28 cellular contexts compared by ENCODE assay signal in the genomic region with DNA sequence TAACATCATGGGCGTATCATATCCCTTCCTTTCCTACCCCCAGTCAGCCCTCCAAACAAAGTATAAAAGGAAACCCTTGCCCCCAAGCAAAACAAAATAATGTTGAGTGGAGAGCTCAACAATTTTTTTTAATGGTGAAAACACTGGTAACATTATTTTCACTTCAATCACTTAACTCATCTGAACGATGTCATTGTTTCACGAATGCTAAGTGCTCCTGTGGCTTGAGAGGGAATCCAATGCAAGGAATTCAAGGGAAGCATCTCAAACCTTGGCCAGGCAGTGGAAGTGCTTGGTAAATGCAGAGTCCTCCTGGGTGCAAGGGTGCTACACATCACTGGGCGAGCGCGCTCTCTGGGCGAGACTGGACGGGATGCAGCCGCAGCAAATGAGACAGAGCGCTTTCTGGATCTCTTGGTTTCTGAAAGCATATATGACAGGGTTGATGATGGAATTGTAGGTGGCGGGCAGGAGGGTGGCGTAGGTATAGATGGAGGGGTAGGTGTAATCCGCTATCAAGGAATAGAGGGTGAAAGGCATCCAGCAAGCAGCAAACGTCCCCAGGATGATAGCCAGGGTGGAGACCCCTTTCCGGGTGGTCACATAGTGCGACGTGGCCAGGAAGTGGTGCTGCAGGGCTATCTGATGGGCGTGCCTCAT. TPM values are rescaled to one million over a fixed set of nuclear protein-coding genes. Genes with fewer than 3 reads are reported as not detected.
DNase-seq lines count a peak whose midpoint lies in the region; ATAC-seq lines count a peak whose summit lies in the region.
"Had no signal": no experiment of that assay in that cellular context is flagged by ENCODE, and none has a peak within 500 bp of the region (broad histone marks: within the 10 kb centered on the region; RNA-seq: fewer than 3 reads in every experiment).

No MANE protein-coding gene starts in this region.

- in situ Hi-C loops in SK-MEL-5 (cut with HindIII; ENCODE audit: low pct_unique_long_range_greater_than_20kb, low sequenced_read_pairs), result no loop called here

- H3K9me3 ChIP-seq in neuronal stem cell (replicated peaks in 1 of 2; ENCODE audit: control insufficient read depth in 2 of 2, insufficient read depth in 1 of 2, low read depth in 1 of 2, low read length in 2 of 2), result peaks cover 0 to 8% of the 10 kb centered on the region in 2 donors
- H3K9me3 ChIP-seq: esophagus squamous epithelium, SK-N-SH had no signal

- H3K4me2 ChIP-seq in neuronal stem cell (ENCODE audit: insufficient read depth, low read length, poor library complexity, severe bottlenecking), result no peak overlapping the region
- H3K4me2 ChIP-seq: SK-N-SH had no signal

- peaks cover 0 to 2% of the 10 kb centered on the region in 2 donors for H3K4me1 ChIP-seq in neuronal stem cell (ENCODE audit: control insufficient read depth in 2 of 2, insufficient read depth in 1 of 2, low read depth in 1 of 2, low read length in 2 of 2)

- H4K91ac ChIP-seq in neuronal stem cell (ENCODE audit: low read depth, low read length, poor library complexity), result peak overlapping the region; percentile 69

- no peak overlapping the region for H3K4me3 ChIP-seq in neuronal stem cell (ENCODE audit: low read length in 2 of 2)
- H3K4me3 ChIP-seq: GM12878, hepatocyte had no signal

- H2BK5ac ChIP-seq in neuronal stem cell (ENCODE audit: low read length), result no peak overlapping the region

- no peak overlapping the region for H2AFZ ChIP-seq in neuronal stem cell (ENCODE audit: low read length)
- H2AFZ ChIP-seq: hepatocyte had no signal

- H3K79me1 ChIP-seq in neuronal stem cell (ENCODE audit: low read depth, low read length), result no peaks in the 10 kb centered on the region

- no peak overlapping the region for H3K4ac ChIP-seq in neuronal stem cell (ENCODE audit: low read length)

- H4K8ac ChIP-seq in neuronal stem cell (ENCODE audit: low read depth, low read length), result no peak overlapping the region

- no peaks in the 10 kb centered on the region for H3K4me1 Mint-ChIP-seq in activated T-cell treated with anti-CD3 and anti-CD28 coated beads, Interleukin-2, amount 50 U/mL, for 72 hours (ENCODE audit: low read depth)
- peaks cover 12 to 17% of the 10 kb centered on the region in 2 donors for H3K4me1 Mint-ChIP-seq in immature natural killer cell
- H3K4me1 Mint-ChIP-seq: activated CD4-positive, alpha-beta T cell treated with anti-CD3 and anti-CD28 coated beads, Interleukin-2, amount 10 ng/mL, durations not matched to agents 24 days and 14 days had no signal

- H3K9ac ChIP-seq in neuronal stem cell (ENCODE audit: low read depth, low read length, poor library complexity), result peak overlapping the region; percentile 81
- H3K9ac ChIP-seq: SK-N-SH had no signal

- no peak for DNase-seq in activated T-cell treated with anti-CD3 and anti-CD28 coated beads, Interleukin-2, amount 50 U/mL, for 72 hours
- no peak for DNase-seq in activated T-cell treated with anti-CD3 and anti-CD28 coated beads for 4 hours
- DNase-seq in SK-MEL-5 (ENCODE audit: low read depth, low spot score), result peak; percentile 68
- DNase-seq in immature natural killer cell, result no peak
- no peak for DNase-seq in neuronal stem cell (ENCODE audit: low spot score)
- no peak for DNase-seq in GF-D8 (lab: John Stamatoyannopoulos, UW)
- no peak for DNase-seq in left lobe of liver (ENCODE audit: low spot score)
- DNase-seq: activated CD4-positive, alpha-beta T cell treated with anti-CD3 and anti-CD28 coated beads, Interleukin-2, amount 10 ng/mL, durations not matched to agents 24 days and 14 days; activated CD8-positive, alpha-beta memory T cell treated with anti-CD3 and anti-CD28 coated beads, Interleukin-2, amount 10 ng/mL, durations not matched to agents 7 days and 5 days; DMS79 treated with DMSO at 0.1 percent for 48 hours; endodermal cell; esophagus squamous epithelium; KBM-7; NCI-H1436 treated with DMSO at 0.1 percent for 48 hours; NCI-H524; stimulated activated CD8-positive, alpha-beta memory T cell treated with anti-CD3 and anti-CD28 coated beads, Interleukin-4, amount 100 ng/mL, for 48 hours had no signal

- H2AK5ac ChIP-seq in neuronal stem cell (ENCODE audit: low read depth, low read length), result no peak overlapping the region

- H3K18ac ChIP-seq in neuronal stem cell (ENCODE audit: low read length), result peak overlapping the region; percentile 1

- H3K9me3 Mint-ChIP-seq in activated T-cell treated with anti-CD3 and anti-CD28 coated beads, Interleukin-2, amount 50 U/mL, for 72 hours, result no peaks in the 10 kb centered on the region
- peaks cover 0 to 6% (median 0%) of the 10 kb centered on the region in 6 donors for H3K9me3 Mint-ChIP-seq in immature natural killer cell
- H3K9me3 Mint-ChIP-seq: activated CD4-positive, alpha-beta T cell treated with anti-CD3 and anti-CD28 coated beads, Interleukin-2, amount 10 ng/mL, durations not matched to agents 24 days and 14 days; activated T-helper 1 cell treated with anti-CD3 and anti-CD28 coated beads, Interleukin-12 subunit alpha, Interleukin-12 subunit beta, Interleukin-2, Interleukin-4 antibody, amounts not matched to agents 30 ng/mL and 10 ng/mL and 1 ng/mL, durations not matched to agents 14 hours and 24 hours and 36 hours had no signal

- H3K14ac ChIP-seq in neuronal stem cell (ENCODE audit: low read length), result no peak overlapping the region

- no peak overlapping the region for H2BK120ac ChIP-seq in neuronal stem cell (ENCODE audit: low read depth, low read length)

- H3K27ac Mint-ChIP-seq in activated T-cell treated with anti-CD3 and anti-CD28 coated beads, Interleukin-2, amount 50 U/mL, for 72 hours, result no peak overlapping the region
- H3K27ac Mint-ChIP-seq in immature natural killer cell, result no peak overlapping the region
- H3K27ac Mint-ChIP-seq: activated CD4-positive, alpha-beta T cell treated with anti-CD3 and anti-CD28 coated beads, Interleukin-2, amount 10 ng/mL, durations not matched to agents 24 days and 14 days; activated CD8-positive, alpha-beta memory T cell treated with anti-CD3 and anti-CD28 coated beads, Interleukin-2, amount 10 ng/mL, durations not matched to agents 7 days and 5 days; activated T-helper 1 cell treated with anti-CD3 and anti-CD28 coated beads, Interleukin-12 subunit alpha, Interleukin-12 subunit beta, Interleukin-2, Interleukin-4 antibody, amounts not matched to agents 30 ng/mL and 10 ng/mL and 1 ng/mL, durations not matched to agents 14 hours and 24 hours and 36 hours; endodermal cell had no signal

- H3K23ac ChIP-seq in neuronal stem cell (ENCODE audit: low read depth, low read length, poor library complexity), result no peak overlapping the region

- peaks cover 53% of the 10 kb centered on the region for H3K27me3 Mint-ChIP-seq in activated T-cell treated with anti-CD3 and anti-CD28 coated beads, Interleukin-2, amount 50 U/mL, for 72 hours (ENCODE audit: low read depth)
- H3K27me3 Mint-ChIP-seq in immature natural killer cell (ENCODE audit: low read depth in 3 of 3), result peaks cover 21 to 25% (median 21%) of the 10 kb centered on the region in 3 donors

- peak overlapping the region; percentile 14 to 73 for H3K4me3 Mint-ChIP-seq in activated T-cell treated with anti-CD3 and anti-CD28 coated beads, Interleukin-2, amount 50 U/mL, for 72 hours
- peak overlapping the region; percentile 46 to 72 (median 48) for H3K4me3 Mint-ChIP-seq in immature natural killer cell
- H3K4me3 Mint-ChIP-seq: activated CD4-positive, alpha-beta T cell treated with anti-CD3 and anti-CD28 coated beads, Interleukin-2, amount 10 ng/mL, durations not matched to agents 24 days and 14 days; activated CD8-positive, alpha-beta memory T cell treated with anti-CD3 and anti-CD28 coated beads, Interleukin-2, amount 10 ng/mL, durations not matched to agents 7 days and 5 days had no signal

- no peak for ATAC-seq in activated T-cell treated with anti-CD3 and anti-CD28 coated beads, Interleukin-2, amount 50 U/mL, for 72 hours (replicated peaks in 1 of 2)
- no peak for ATAC-seq in GM19455 (IDR thresholded peaks at IDR 0.05; ENCODE audit: unreplicated experiment)
- no peak for ATAC-seq in left lobe of liver
- ATAC-seq: activated CD8-positive, alpha-beta memory T cell treated with anti-CD3 and anti-CD28 coated beads, Interleukin-2, amount 10 ng/mL, durations not matched to agents 7 days and 5 days; GM12878 had no signal

- no peaks in the 10 kb centered on the region for H3K36me3 ChIP-seq in neuronal stem cell (replicated peaks in 1 of 2; ENCODE audit: control insufficient read depth in 2 of 2, insufficient read depth in 2 of 2, low read length in 2 of 2)
- H3K36me3 ChIP-seq: esophagus squamous epithelium had no signal

- peaks cover 15 to 74% (median 40%) of the 10 kb centered on the region in 3 experiments for H3K27me3 ChIP-seq in neuronal stem cell (ENCODE audit: control insufficient read depth in 3 of 3, insufficient read depth in 3 of 3, low read depth in 1 of 3, low read length in 3 of 3)

- no peak overlapping the region for H2BK15ac ChIP-seq in neuronal stem cell (ENCODE audit: low read length)

- 100% methylated on average over 3 of the region's 18 CpGs; no CpG with 5 or more reads in 1 of the 2 donors for WGBS in neuronal stem cell (ENCODE audit: extremely low coverage in 2 of 2, insufficient read length in 2 of 2, insufficient replicate concordance in 1 of 2), 2 donors

- H2BK12ac ChIP-seq in neuronal stem cell (ENCODE audit: low read length), result no peak overlapping the region

- no peaks in the 10 kb centered on the region for H3K36me3 Mint-ChIP-seq in activated T-cell treated with anti-CD3 and anti-CD28 coated beads, Interleukin-2, amount 50 U/mL, for 72 hours (ENCODE audit: insufficient read depth in 2 of 2)
- H3K36me3 Mint-ChIP-seq in immature natural killer cell, result no peaks in the 10 kb centered on the region
- H3K36me3 Mint-ChIP-seq: activated CD8-positive, alpha-beta memory T cell treated with anti-CD3 and anti-CD28 coated beads, Interleukin-2, amount 10 ng/mL, durations not matched to agents 7 days and 5 days had no signal

- H3K27ac ChIP-seq in neuronal stem cell (replicated peaks; ENCODE audit: low read length), result no peak overlapping the region
- H3K27ac ChIP-seq: esophagus squamous epithelium, hepatocyte had no signal

RNA-seq across cellular contexts. Expression of a gene that starts 2.0 kb away (rescaled TPM):
- total RNA-seq in activated T-cell treated with anti-CD3 and anti-CD28 coated beads, Interleukin-2, amount 50 U/mL, for 72 hours, result not detected
- 0.13 TPM in 1 of 2 replicates, not detected in the other for total RNA-seq in SK-MEL-5 (2014; rRNA removed; shearing (Covaris generic))
- 0.05 TPM in 2 replicates for polyA plus RNA-seq in SK-MEL-5 (2015; cell fraction: cytosol; rRNA removed)
- polyA plus RNA-seq in SK-MEL-5 (2015; cell fraction: nucleus; rRNA removed), result 0.20 and 0.65 TPM in 2 replicates
- under 1 TPM in 1 of 3 donors, not detected in 2; 0.11 TPM for polyA plus RNA-seq in immature natural killer cell
- polyA plus RNA-seq in neuronal stem cell (2013, experiment 1 of 2), result not detected
- 0.01 TPM for polyA plus RNA-seq in neuronal stem cell (2013, experiment 2 of 2)
- total RNA-seq in left lobe of liver, result not detected
- total RNA-seq: A673; activated CD4-positive, alpha-beta T cell treated with anti-CD3 and anti-CD28 coated beads, Interleukin-2, amount 10 ng/mL, durations not matched to agents 24 days and 14 days; activated CD8-positive, alpha-beta memory T cell treated with anti-CD3 and anti-CD28 coated beads, Interleukin-2, amount 10 ng/mL, durations not matched to agents 7 days and 5 days; activated T-helper 1 cell treated with anti-CD3 and anti-CD28 coated beads, Interleukin-12 subunit alpha, Interleukin-12 subunit beta, Interleukin-2, Interleukin-4 antibody, amounts not matched to agents 30 ng/mL and 10 ng/mL and 1 ng/mL, durations not matched to agents 14 hours and 24 hours and 36 hours; endodermal cell; GM12878; hepatocyte; HT1080; liver; RPMI7951; skeletal muscle tissue; T-helper 2 cell treated with Interferon-gamma antibody and Interleukin-4, amounts not matched to agents 100 ng/mL and 5 ng/mL, for 36 hours had no signal
- polyA plus RNA-seq: BJ, GM12878, hepatocyte, liver, SK-N-SH had no signal
